In the genomic region with DNA sequence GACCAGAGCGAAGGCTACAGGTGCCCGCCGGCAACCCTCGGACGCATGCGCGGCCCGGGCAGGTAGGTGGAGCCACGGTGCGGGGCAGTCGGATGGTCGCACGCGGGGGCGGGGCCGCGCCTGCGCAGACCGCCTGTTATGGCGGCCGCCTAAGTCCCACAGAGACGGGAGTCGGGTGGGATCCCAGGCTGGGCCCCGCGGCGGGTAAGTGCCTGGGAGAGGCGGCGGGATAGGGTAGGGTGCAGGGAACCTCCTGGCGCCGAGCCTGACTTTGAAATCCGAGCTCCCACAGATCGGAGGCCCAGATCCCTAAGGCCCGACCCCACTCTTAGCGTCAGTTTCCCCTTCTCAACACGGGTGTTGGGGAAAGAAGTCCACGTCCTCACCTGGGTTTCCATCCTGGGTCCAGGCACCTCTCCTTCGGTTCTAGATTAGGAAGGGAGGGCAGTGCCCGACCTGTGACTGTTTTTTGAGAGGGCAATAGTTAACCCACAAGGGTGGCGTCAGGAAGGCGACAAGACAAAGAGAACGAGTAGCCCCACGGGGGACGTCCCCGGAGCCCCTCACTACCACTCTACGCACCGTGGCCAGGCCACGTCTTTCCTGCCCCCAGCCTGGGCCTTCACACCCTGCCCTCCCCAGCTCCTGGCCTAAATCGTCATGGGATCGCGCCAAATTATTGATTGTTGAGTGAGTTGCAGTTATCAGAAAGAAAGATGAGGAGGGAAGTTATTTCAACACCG, we compare ENCODE assay signal across 8 cellular contexts. TPM values are rescaled to one million over a fixed set of nuclear protein-coding genes. Genes with fewer than 3 reads are reported as not detected.
DNase-seq lines count a peak whose midpoint lies in the region; ATAC-seq lines count a peak whose summit lies in the region.

A gene with protein sequence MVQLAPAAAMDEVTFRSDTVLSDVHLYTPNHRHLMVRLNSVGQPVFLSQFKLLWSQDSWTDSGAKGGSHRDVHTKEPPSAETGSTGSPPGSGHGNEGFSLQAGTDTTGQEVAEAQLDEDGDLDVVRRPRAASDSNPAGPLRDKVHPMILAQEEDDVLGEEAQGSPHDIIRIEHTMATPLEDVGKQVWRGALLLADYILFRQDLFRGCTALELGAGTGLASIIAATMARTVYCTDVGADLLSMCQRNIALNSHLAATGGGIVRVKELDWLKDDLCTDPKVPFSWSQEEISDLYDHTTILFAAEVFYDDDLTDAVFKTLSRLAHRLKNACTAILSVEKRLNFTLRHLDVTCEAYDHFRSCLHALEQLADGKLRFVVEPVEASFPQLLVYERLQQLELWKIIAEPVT (plus strand): TSS at position 127 of the 743 bp plus-strand sequence. CDS start 3,968 bp downstream, outside the sequence.

- H3K27ac Mint-ChIP-seq in CD8-positive, alpha-beta memory T cell: peak within 1 kb of the TSS; percentile 73 to 93 (median 88)

- no peaks in the 10 kb centered on the region for H3K9me3 Mint-ChIP-seq in CD8-positive, alpha-beta memory T cell

- no peaks in the 10 kb centered on the region for H3K9me3 ChIP-seq in CD8-positive, alpha-beta memory T cell (ENCODE audit: low read length)
- no peaks in the 10 kb centered on the region for H3K9me3 ChIP-seq in effector memory CD4-positive, alpha-beta T cell (ENCODE audit: control insufficient read depth, low read length)

- peak; percentile 84 for ATAC-seq in GM19467 (IDR thresholded peaks at IDR 0.05; ENCODE audit: unreplicated experiment)

- H3K4me3 ChIP-seq in CD8-positive, alpha-beta memory T cell (ENCODE audit: low read length): peak within 1 kb of the TSS; percentile 96
- H3K4me3 ChIP-seq in effector memory CD4-positive, alpha-beta T cell (ENCODE audit: insufficient read depth, low read depth, low read length, poor library complexity, severe bottlenecking): peak within 1 kb of the TSS; percentile 98

- POLR2A ChIA-PET in CD8-positive, alpha-beta memory T cell (lab: Charles Lee): no interaction called here
- POLR2A ChIA-PET in activated CD8-positive, alpha-beta memory T cell treated with anti-CD3 and anti-CD28 coated beads for 36 hours (lab: Charles Lee): interaction anchor here (0.6 to 1.2 kb wide), 4 partner anchors 23 to 512 kb away, joined by 3 read pairs; no protein-coding TSS in a partner anchor

- peak within 1 kb of the TSS; percentile 90 to 97 (median 93) for H3K4me3 Mint-ChIP-seq in CD8-positive, alpha-beta memory T cell

- H3K27me3 Mint-ChIP-seq in CD8-positive, alpha-beta memory T cell: peaks cover 3 to 5% of the 10 kb centered on the region in 2 donors

- peaks cover 0 to 25% (median 0%) of the 10 kb centered on the region in 3 donors for H3K36me3 Mint-ChIP-seq in CD8-positive, alpha-beta memory T cell

- H3K27ac ChIP-seq in CD8-positive, alpha-beta memory T cell (ENCODE audit: low read depth, low read length): peak within 1 kb of the TSS; percentile 87
- H3K27ac ChIP-seq in effector memory CD4-positive, alpha-beta T cell (ENCODE audit: insufficient read depth, low read length, poor library complexity, severe bottlenecking): peak within 1 kb of the TSS; percentile 77

- DNase-seq in CD8-positive, alpha-beta memory T cell: peak; percentile 89 to 93 (median 91)
- DNase-seq in HPDE6-E6E7 (ENCODE audit: extremely low spot score) (peak; percentile 88), lung microvascular endothelial cell (ENCODE audit: low read depth in 2 of 2) (peak; percentile 89 to 97)
- peak; percentile 89 for DNase-seq in NK-92 treated with Interleukin-12 subunit alpha and Interleukin-12 subunit beta, amount 100 ng/mL, for 24 hours (lab: John Stamatoyannopoulos, UW)
- DNase-seq in effector memory CD4-positive, alpha-beta T cell: peak; percentile 80 to 91 (median 83)
- DNase-seq in stimulated activated CD4-positive, alpha-beta T cell treated with anti-CD3 and anti-CD28 coated beads, TNF-alpha, amount 100 ng/mL, for 4 hours (ENCODE audit: low read depth in 3 of 3): peak; percentile 85 to 92 (median 87)

- H3K27me3 ChIP-seq in CD8-positive, alpha-beta memory T cell (ENCODE audit: insufficient read depth, low read length, poor library complexity, severe bottlenecking): no peaks in the 10 kb centered on the region
- no peaks in the 10 kb centered on the region for H3K27me3 ChIP-seq in effector memory CD4-positive, alpha-beta T cell (replicated peaks; ENCODE audit: control insufficient read depth, insufficient read depth, low read length, poor library complexity, severe bottlenecking)

- H3K36me3 ChIP-seq in CD8-positive, alpha-beta memory T cell (ENCODE audit: insufficient read depth, low read length): no peaks in the 10 kb centered on the region
- H3K36me3 ChIP-seq in effector memory CD4-positive, alpha-beta T cell (ENCODE audit: control insufficient read depth, insufficient read depth, low read length): peaks cover 9% of the 10 kb centered on the region

- peaks cover 15% of the 10 kb centered on the region for H3K4me1 ChIP-seq in CD8-positive, alpha-beta memory T cell (ENCODE audit: insufficient read depth, low read length)
- peaks cover 6% of the 10 kb centered on the region for H3K4me1 ChIP-seq in effector memory CD4-positive, alpha-beta T cell (ENCODE audit: control insufficient read depth, insufficient read depth, low read length, poor library complexity, severe bottlenecking)

- CTCF ChIA-PET in CD8-positive, alpha-beta memory T cell (lab: Charles Lee): interaction anchor here (1.2 kb wide), 1 partner anchor 258 kb away, joined by 3 read pairs; no protein-coding TSS in a partner anchor
- CTCF ChIA-PET in activated CD8-positive, alpha-beta memory T cell treated with anti-CD3 and anti-CD28 coated beads for 36 hours (lab: Charles Lee): interaction anchor here (0.8 to 1.9 kb wide), 2 partner anchors 22 to 55 kb away, joined by 4 to 6 read pairs; no protein-coding TSS in a partner anchor

- H3K4me1 Mint-ChIP-seq in CD8-positive, alpha-beta memory T cell: peaks cover 17 to 36% (median 29%) of the 10 kb centered on the region in 3 donors

RNA-seq across cellular contexts. Expression of the gene that starts here (rescaled TPM):
- total RNA-seq in CD8-positive, alpha-beta memory T cell: 10 to 100 TPM; 21.3 to 24.1 TPM
- 10.8 TPM for polyA plus RNA-seq in CD8-positive, alpha-beta memory T cell
- total RNA-seq in activated CD8-positive, alpha-beta memory T cell treated with anti-CD3 and anti-CD28 coated beads for 36 hours: 10 to 100 TPM; 26.2 to 27.2 TPM
- 7.0 and 10.7 TPM in 2 replicates for total RNA-seq in lung microvascular endothelial cell

Comparison
In these comparisons a context has a peak if more than half of its experiments do, and no peak if none do; other contexts are left out.
1. Peak in every context shown above with its lines: DNase-seq, ATAC-seq, H3K4me3 ChIP-seq and H3K27ac ChIP-seq.